ENCODE assay signal across 13 cellular contexts in the genomic region with DNA sequence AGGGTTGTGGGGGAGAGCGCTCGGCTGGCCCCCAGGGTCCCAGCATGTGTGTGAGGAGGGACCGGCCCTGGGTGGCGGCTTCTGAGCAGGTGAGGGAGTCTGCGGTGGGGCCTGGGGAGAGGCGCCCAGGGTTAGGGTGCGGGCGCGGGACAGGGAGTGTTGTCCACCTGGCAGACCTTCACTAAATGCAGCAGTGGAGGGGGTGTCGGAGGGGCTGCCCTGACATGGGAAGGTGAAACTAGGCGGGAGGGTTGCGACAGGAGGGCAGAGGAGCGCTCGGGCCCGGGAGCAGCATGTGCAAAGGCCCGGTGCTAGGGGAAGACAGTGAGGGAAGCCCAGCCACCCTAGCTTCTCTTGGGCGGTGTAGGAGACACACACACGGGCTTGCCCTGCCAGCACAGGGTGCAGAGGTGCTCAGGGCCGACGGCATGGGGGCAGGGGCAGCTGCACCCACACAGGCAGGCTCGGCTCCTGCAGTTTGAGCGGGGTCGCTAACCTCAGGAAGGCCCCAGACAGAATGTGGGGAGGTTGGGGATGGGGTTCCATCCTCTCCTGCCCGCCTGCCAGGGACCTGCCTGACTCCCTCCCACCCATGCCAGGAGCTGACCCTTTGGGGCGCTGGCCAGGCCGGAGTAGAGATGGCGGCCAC. TPM values are rescaled to one million over a fixed set of nuclear protein-coding genes. Genes with fewer than 3 reads are reported as not detected.
DNase-seq lines count a peak whose midpoint lies in the region; ATAC-seq, FAIRE-seq and TF ChIP-seq lines count a peak whose summit lies in the region.
"Had no signal": no experiment of that assay in that cellular context is flagged by ENCODE, and none has a peak within 500 bp of the region (broad histone marks: within the 10 kb centered on the region; RNA-seq: fewer than 3 reads in every experiment).

No MANE protein-coding gene starts in this region.

- no peaks in the 10 kb centered on the region for H3K36me3 ChIP-seq in ascending aorta
- no peaks in the 10 kb centered on the region for H3K36me3 ChIP-seq in mesendoderm (ENCODE audit: control insufficient read depth, insufficient read depth, low read length)

- peak; percentile 2 for ATAC-seq in Right ventricle myocardium inferior
- ATAC-seq in right cardiac atrium: no peak

- POLR2A ChIA-PET in HEK293T (lab: Yijun Ruan, JAX): no interaction called here

- H4K8ac ChIP-seq in mesendoderm (ENCODE audit: low read depth, low read length): no peak overlapping the region

- H3K9me3 ChIP-seq in right cardiac atrium (ENCODE audit: control insufficient read depth, low read length) (no peaks in the 10 kb centered on the region), ascending aorta (no peaks in the 10 kb centered on the region)

- H3K9ac ChIP-seq in mesendoderm (ENCODE audit: low read length): peak overlapping the region; percentile 42

- no peak for TF ChIP-seq CTCF in ascending aorta (IDR thresholded peaks at IDR 0.05)

- no peak overlapping the region for H3K4me2 ChIP-seq in mesendoderm (ENCODE audit: low read length)

- no peak for DNase-seq in Right ventricle myocardium inferior (ENCODE audit: missing footprints)
- DNase-seq in right cardiac atrium: no peak
- DNase-seq in ascending aorta (ENCODE audit: low spot score in 2 of 2): no peak
- DNase-seq in mesendoderm: no peak
- DNase-seq in HEK293T (ENCODE audit: extremely low spot score): no peak
- DNase-seq in stimulated activated CD4-positive, alpha-beta T cell treated with anti-CD3 and anti-CD28 coated beads, Interleukin-2, amount 100 ng/mL, for 24 hours: no peak
- DNase-seq in H54 (ENCODE audit: insufficient read length, low spot score): no peak
- DNase-seq: NCI-H2029 treated with DMSO at 0.1 percent for 48 hours had no signal

- H3K4me1 ChIP-seq in right cardiac atrium (ENCODE audit: control insufficient read depth, insufficient read depth, low read length): peaks cover 4% of the 10 kb centered on the region
- peaks cover 0 to 10% of the 10 kb centered on the region in 2 donors for H3K4me1 ChIP-seq in ascending aorta
- no peaks in the 10 kb centered on the region for H3K4me1 ChIP-seq in mesendoderm (ENCODE audit: control insufficient read depth, low read depth, low read length)

- H3K18ac ChIP-seq in mesendoderm (ENCODE audit: low read length): no peak overlapping the region

- WGBS in right cardiac atrium: 93% methylated on average over 27 of the region's 27 CpGs
- no CpG with 5 or more reads among the region's 27 CpGs for WGBS in mesendoderm (ENCODE audit: extremely low coverage, insufficient coverage, low lambda C conversion rate)

- no peak for TF ChIP-seq POLR2A in H54 (IDR thresholded peaks at IDR 0.05; ENCODE audit: low read depth, low read length)

- no peak overlapping the region for H2AK5ac ChIP-seq in mesendoderm (ENCODE audit: low read length)

- no peaks in the 10 kb centered on the region for H3K79me1 ChIP-seq in mesendoderm (ENCODE audit: low read length)

- no peak overlapping the region for H3K4ac ChIP-seq in mesendoderm (ENCODE audit: low read depth, low read length)

- H2BK15ac ChIP-seq in mesendoderm (replicated peaks; ENCODE audit: low read depth): no peak overlapping the region

- H4K5ac ChIP-seq in mesendoderm (ENCODE audit: low read length): no peak overlapping the region

- no peaks in the 10 kb centered on the region for H3K27me3 ChIP-seq in right cardiac atrium (ENCODE audit: control insufficient read depth, insufficient read depth)
- no peaks in the 10 kb centered on the region for H3K27me3 ChIP-seq in ascending aorta
- peaks cover 15% of the 10 kb centered on the region for H3K27me3 ChIP-seq in mesendoderm (ENCODE audit: insufficient read depth, low read length, poor library complexity)

- no peak overlapping the region for H2BK120ac ChIP-seq in mesendoderm (ENCODE audit: low read depth, low read length)

- no peak overlapping the region for H2BK5ac ChIP-seq in mesendoderm (ENCODE audit: low read length)

- no peaks in the 10 kb centered on the region for H3K79me2 ChIP-seq in mesendoderm (ENCODE audit: control insufficient read depth, insufficient read depth, low read length)

- intact Hi-C loops in Right ventricle myocardium inferior (cut with DNase I): no loop called here
- intact Hi-C loops in right cardiac atrium (cut with DNase I): no loop called here
- intact Hi-C loops in ascending aorta (cut with DNase I): no loop called here

- no peak for FAIRE-seq in H54 (lab: Jason Lieb, UNC)
- FAIRE-seq: colon had no signal

- peak overlapping the region; percentile 34 for H3K56ac ChIP-seq in mesendoderm (ENCODE audit: low read length)

- H3K4me3 ChIP-seq in right cardiac atrium (ENCODE audit: low read length): no peak overlapping the region
- H3K4me3 ChIP-seq in ascending aorta: peak overlapping the region in 1 of 2 donors; percentile 69
- H3K4me3 ChIP-seq in mesendoderm (ENCODE audit: low read length): no peak overlapping the region

- no peak overlapping the region for H3K23ac ChIP-seq in mesendoderm (ENCODE audit: low read length)

- no peak overlapping the region for H3K27ac ChIP-seq in right cardiac atrium (ENCODE audit: low read length)
- H3K27ac ChIP-seq in ascending aorta: peak overlapping the region; percentile 67 to 74
- H3K27ac ChIP-seq in mesendoderm (ENCODE audit: low read depth, low read length): no peak overlapping the region
- H3K27ac ChIP-seq in temporal lobe (ENCODE audit: low read depth, low read length): peak overlapping the region; percentile 20

- CTCF ChIA-PET in HEK293T (lab: Yijun Ruan, JAX): interaction anchor here (0.6 kb wide), 1 partner anchor 141 kb away, joined by 3 read pairs; no protein-coding TSS in a partner anchor

TF ChIP-seq in HEK293T, 16 proteins besides CTCF, POLR2A, EP300 and RAD21:
- TF ChIP-seq L3MBTL2 (conservative IDR thresholded peaks at IDR 0.05) (no peak), ARNT (IDR thresholded peaks at IDR 0.05) (no peak), FOXA1 (IDR thresholded peaks at IDR 0.05) (no peak), HDGF (IDR thresholded peaks at IDR 0.05; ENCODE audit: borderline replicate concordance) (no peak), ZNF384 (IDR thresholded peaks at IDR 0.05) (no peak), FOXK2 (IDR thresholded peaks at IDR 0.05) (no peak), SUZ12 (IDR thresholded peaks at IDR 0.05) (no peak)
- TF ChIP-seq, protein P1, sequence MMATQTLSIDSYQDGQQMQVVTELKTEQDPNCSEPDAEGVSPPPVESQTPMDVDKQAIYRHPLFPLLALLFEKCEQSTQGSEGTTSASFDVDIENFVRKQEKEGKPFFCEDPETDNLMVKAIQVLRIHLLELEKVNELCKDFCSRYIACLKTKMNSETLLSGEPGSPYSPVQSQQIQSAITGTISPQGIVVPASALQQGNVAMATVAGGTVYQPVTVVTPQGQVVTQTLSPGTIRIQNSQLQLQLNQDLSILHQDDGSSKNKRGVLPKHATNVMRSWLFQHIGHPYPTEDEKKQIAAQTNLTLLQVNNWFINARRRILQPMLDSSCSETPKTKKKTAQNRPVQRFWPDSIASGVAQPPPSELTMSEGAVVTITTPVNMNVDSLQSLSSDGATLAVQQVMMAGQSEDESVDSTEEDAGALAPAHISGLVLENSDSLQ (IDR thresholded peaks at IDR 0.05): no peak

RNA-seq across cellular contexts. Expression of gene OTUB1, which starts 22.2 kb away (rescaled TPM):
- 55.6 TPM for total RNA-seq in Right ventricle myocardium inferior
- total RNA-seq in right cardiac atrium: 10 to 100 TPM; 44.9 to 55.8 (median 51.2) TPM
- 62.4 TPM for polyA plus RNA-seq in right cardiac atrium
- 89.4 TPM for total RNA-seq in ascending aorta
- polyA plus RNA-seq in mesendoderm (2013, experiment 1 of 2): 82.6 TPM
- 80.4 TPM for polyA plus RNA-seq in mesendoderm (2013, experiment 2 of 2)
- 34.9 TPM for total RNA-seq in temporal lobe

RNA-seq across cellular contexts. Expression of gene FLRT1, which starts 27.3 kb away (rescaled TPM):
- total RNA-seq in Right ventricle myocardium inferior: 0.57 TPM
- 1 to 10 TPM in 3 of 4 donors, under 1 TPM in 1; 0.92 to 2.0 (median 1.6) TPM for total RNA-seq in right cardiac atrium
- 1.5 TPM for polyA plus RNA-seq in right cardiac atrium
- total RNA-seq in ascending aorta: 10.3 TPM
- 0.03 TPM for polyA plus RNA-seq in mesendoderm (2013, experiment 1 of 2)
- 0.03 TPM for polyA plus RNA-seq in mesendoderm (2013, experiment 2 of 2)
- total RNA-seq in temporal lobe: 7.6 TPM
- total RNA-seq: activated CD4-positive, alpha-beta T cell treated with anti-CD3 and anti-CD28 coated beads, Interleukin-2, amount 10 ng/mL, durations not matched to agents 24 days and 14 days; activated T-helper 2 cell treated with anti-CD3 and anti-CD28 coated beads, Interferon-gamma antibody, Interleukin-2, Interleukin-4, amounts not matched to agents 10 μg/mL and 5 μg/mL and 100 μg/mL, durations not matched to agents 14 hours and 24 hours and 36 hours; left lobe of liver had no signal

RNA-seq across cellular contexts. Expression of gene COX8A, which starts 34.0 kb away (rescaled TPM):
- total RNA-seq in Right ventricle myocardium inferior (1,159 TPM), right cardiac atrium (100 to 1,000 TPM; 726 to 908 (median 798) TPM), ascending aorta (520 TPM), temporal lobe (208 TPM)
- 2,526 TPM for polyA plus RNA-seq in right cardiac atrium
- 485 TPM for polyA plus RNA-seq in mesendoderm (2013, experiment 1 of 2)
- 460 TPM for polyA plus RNA-seq in mesendoderm (2013, experiment 2 of 2)

Comparison
In these comparisons a context has a peak if more than half of its experiments do, and no peak if none do; other contexts are left out.
1. H3K27ac ChIP-seq: peak in ascending aorta (2 of 2) and temporal lobe (single experiment); none in right cardiac atrium (single experiment) and mesendoderm (single experiment).